ENCODE assay signal across 2 cellular contexts in the genomic region with DNA sequence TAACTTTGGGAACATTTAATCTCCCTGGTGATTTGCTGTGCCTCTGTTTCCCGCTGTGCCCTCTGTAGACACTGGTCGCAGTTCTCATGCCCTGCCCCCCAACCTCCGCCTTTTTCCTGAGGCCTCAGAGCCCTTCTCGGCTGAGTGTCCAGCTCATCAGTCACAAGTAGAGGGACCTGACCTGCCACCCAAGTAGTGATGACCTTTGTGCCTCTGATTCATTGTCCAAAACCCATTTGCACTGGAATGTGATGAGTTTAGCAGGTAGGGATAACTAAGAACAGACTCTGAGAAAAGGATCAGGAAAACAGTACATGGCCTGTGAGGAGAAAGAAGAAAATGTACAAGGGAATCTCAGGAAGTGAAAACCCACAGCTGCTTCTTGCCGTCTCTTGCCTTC.
TF ChIP-seq lines count a peak whose summit lies in the region.

No MANE protein-coding gene starts in this region.

TF ChIP-seq in IMR-90, 13 proteins besides CTCF, POLR2A, EP300 and RAD21:
- TF ChIP-seq RCOR1 (IDR thresholded peaks at IDR 0.05; ENCODE audit: insufficient replicate concordance, low read length) (no peak), RFX5 (IDR thresholded peaks at IDR 0.05; ENCODE audit: low read depth, low read length) (no peak), FOS (IDR thresholded peaks at IDR 0.05; ENCODE audit: low read depth, low read length) (no peak), CEBPB (IDR thresholded peaks at IDR 0.05; ENCODE audit: low read depth, low read length) (no peak), MAFK (IDR thresholded peaks at IDR 0.05; ENCODE audit: low read depth, low read length) (no peak), NFE2L2 (IDR thresholded peaks at IDR 0.05; ENCODE audit: low read depth, low read length) (no peak), BHLHE40 (IDR thresholded peaks at IDR 0.05; ENCODE audit: low read depth, low read length) (no peak), MAZ (IDR thresholded peaks at IDR 0.05; ENCODE audit: borderline replicate concordance, low read depth, low read length) (no peak), CHD1 (IDR thresholded peaks at IDR 0.05; ENCODE audit: low read depth, low read length) (no peak), MXI1 (IDR thresholded peaks at IDR 0.05; ENCODE audit: borderline replicate concordance, low read depth, low read length) (no peak), SMC3 (IDR thresholded peaks at IDR 0.05; ENCODE audit: low read depth, low read length) (no peak)
- TF ChIP-seq, protein P1, sequence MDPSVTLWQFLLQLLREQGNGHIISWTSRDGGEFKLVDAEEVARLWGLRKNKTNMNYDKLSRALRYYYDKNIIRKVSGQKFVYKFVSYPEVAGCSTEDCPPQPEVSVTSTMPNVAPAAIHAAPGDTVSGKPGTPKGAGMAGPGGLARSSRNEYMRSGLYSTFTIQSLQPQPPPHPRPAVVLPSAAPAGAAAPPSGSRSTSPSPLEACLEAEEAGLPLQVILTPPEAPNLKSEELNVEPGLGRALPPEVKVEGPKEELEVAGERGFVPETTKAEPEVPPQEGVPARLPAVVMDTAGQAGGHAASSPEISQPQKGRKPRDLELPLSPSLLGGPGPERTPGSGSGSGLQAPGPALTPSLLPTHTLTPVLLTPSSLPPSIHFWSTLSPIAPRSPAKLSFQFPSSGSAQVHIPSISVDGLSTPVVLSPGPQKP (IDR thresholded peaks at IDR 0.05; ENCODE audit: borderline replicate concordance, low read depth, low read length), result no peak
- TF ChIP-seq, protein P2, sequence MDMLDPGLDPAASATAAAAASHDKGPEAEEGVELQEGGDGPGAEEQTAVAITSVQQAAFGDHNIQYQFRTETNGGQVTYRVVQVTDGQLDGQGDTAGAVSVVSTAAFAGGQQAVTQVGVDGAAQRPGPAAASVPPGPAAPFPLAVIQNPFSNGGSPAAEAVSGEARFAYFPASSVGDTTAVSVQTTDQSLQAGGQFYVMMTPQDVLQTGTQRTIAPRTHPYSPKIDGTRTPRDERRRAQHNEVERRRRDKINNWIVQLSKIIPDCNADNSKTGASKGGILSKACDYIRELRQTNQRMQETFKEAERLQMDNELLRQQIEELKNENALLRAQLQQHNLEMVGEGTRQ (IDR thresholded peaks at IDR 0.05; ENCODE audit: low read depth, low read length), result no peak

TF ChIP-seq in endothelial cell of umbilical vein, 7 proteins besides CTCF, POLR2A, EP300 and RAD21:
- TF ChIP-seq FOS (IDR thresholded peaks at IDR 0.05; ENCODE audit: borderline replicate concordance, insufficient read depth, low read length), result no peak
- no peak for TF ChIP-seq JUN (IDR thresholded peaks at IDR 0.05; ENCODE audit: borderline replicate concordance, insufficient read depth, insufficient read length, low read depth)
- peak; percentile 5 for TF ChIP-seq POLR2AphosphoS5 (IDR thresholded peaks at IDR 0.05; ENCODE audit: insufficient read depth, low read depth, low read length)
